In the genomic region with DNA sequence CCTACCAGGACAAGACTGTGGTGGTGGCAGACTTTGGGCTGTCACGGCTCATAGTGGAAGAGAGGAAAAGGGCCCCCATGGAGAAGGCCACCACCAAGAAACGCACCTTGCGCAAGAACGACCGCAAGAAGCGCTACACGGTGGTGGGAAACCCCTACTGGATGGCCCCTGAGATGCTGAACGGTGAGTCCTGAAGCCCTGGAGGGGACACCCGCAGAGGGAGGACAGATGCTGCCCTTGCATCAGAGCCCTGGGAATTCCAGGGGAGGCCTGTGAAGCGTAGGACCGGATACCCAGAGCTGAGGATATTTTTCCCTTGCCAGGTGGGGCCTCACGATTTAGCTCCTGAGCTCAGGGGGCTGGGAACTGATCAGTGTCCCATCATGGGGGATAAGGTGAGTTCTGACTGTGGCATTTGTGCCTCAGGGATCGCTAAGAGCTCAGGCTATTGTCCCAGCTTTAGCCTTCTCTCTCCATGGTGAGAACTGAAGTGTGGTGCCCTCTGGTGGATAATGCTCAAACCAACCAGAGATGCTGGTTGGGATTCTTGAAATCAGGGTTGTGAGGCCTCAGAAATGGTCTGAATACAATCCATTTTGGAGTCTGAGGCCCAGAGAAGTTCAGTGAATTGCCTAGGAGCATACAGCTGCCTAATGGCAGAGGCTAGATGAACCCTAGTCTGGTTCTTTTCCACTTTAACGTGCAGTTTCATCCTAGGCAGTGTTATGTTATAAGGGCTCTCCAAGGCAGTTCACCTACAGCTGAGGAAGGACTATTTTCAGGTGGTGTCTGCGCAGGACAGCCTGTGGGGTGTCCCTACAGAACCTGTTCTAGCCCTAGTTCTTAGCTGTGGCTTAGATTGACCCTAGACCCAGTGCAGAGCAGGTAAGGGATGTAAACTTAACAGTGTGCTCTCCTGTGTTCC, we compare ENCODE assay signal across 8 cellular contexts. TPM values are rescaled to one million over a fixed set of nuclear protein-coding genes. Genes with fewer than 3 reads are reported as not detected.
DNase-seq lines count a peak whose midpoint lies in the region; ATAC-seq and FAIRE-seq lines count a peak whose summit lies in the region.

No MANE protein-coding gene starts in this region.

- ATAC-seq in naive thymus-derived CD8-positive, alpha-beta T cell = peak; percentile 65 to 66
- ATAC-seq in HG02763 (IDR thresholded peaks at IDR 0.05; ENCODE audit: unreplicated experiment) (no peak), HG02884 (IDR thresholded peaks at IDR 0.05; ENCODE audit: unreplicated experiment) (no peak)

- peaks cover 0 to 28% (median 5%) of the 10 kb centered on the region in 3 donors for H3K36me3 Mint-ChIP-seq in naive thymus-derived CD8-positive, alpha-beta T cell

- POLR2A ChIA-PET in naive thymus-derived CD8-positive, alpha-beta T cell (lab: Charles Lee) = interaction anchor here (0.7 to 22.1 kb wide), 15 partner anchors 9 to 637 kb away, joined by 3 to 1498 read pairs (median 4); a partner anchor contains a TSS

- H3K4me1 Mint-ChIP-seq in naive thymus-derived CD8-positive, alpha-beta T cell = peaks cover 42 to 82% (median 73%) of the 10 kb centered on the region in 4 donors

- peak overlapping the region; percentile 89 to 97 (median 94) for H3K27ac Mint-ChIP-seq in naive thymus-derived CD8-positive, alpha-beta T cell

- FAIRE-seq in GM19239 (lab: Jason Lieb, UNC) = peak; percentile 89

- DNase-seq in AG20443 (ENCODE audit: low spot score) (peak; percentile 80), GM19239 (ENCODE audit: insufficient read length, low spot score) (peak; percentile 60), NCI-H460 (ENCODE audit: extremely low read depth, low read depth) (peak; percentile 47), activated T-cell treated with anti-CD3 and anti-CD28 coated beads for 4 hours (peak; percentile 51), fibroblast of gingiva (ENCODE audit: low read depth) (peak; percentile 42)
- DNase-seq in naive thymus-derived CD8-positive, alpha-beta T cell = peak in 7 of 10 donors; percentile 49 to 77 (median 53)

- no peaks in the 10 kb centered on the region for H3K27me3 Mint-ChIP-seq in naive thymus-derived CD8-positive, alpha-beta T cell

- no peaks in the 10 kb centered on the region for H3K9me3 Mint-ChIP-seq in naive thymus-derived CD8-positive, alpha-beta T cell

- peak overlapping the region in 8 of 10 donors; percentile 7 to 66 (median 24) for H3K4me3 Mint-ChIP-seq in naive thymus-derived CD8-positive, alpha-beta T cell

RNA-seq across cellular contexts. Expression of a gene that starts 19.5 kb away (rescaled TPM):
- 0.07 and 0.35 TPM in 2 replicates for total RNA-seq in NCI-H460 (2014; rRNA removed; shearing (Covaris generic))
- 0.46 and 0.56 TPM in 2 replicates for polyA plus RNA-seq in NCI-H460 (2014; cell fraction: nucleus; rRNA removed)
- total RNA-seq in naive thymus-derived CD8-positive, alpha-beta T cell = 100 to 1,000 TPM; 730 to 741 TPM
- 100 to 1,000 TPM; 530 to 963 (median 585) TPM for polyA plus RNA-seq in naive thymus-derived CD8-positive, alpha-beta T cell

Comparison
In these comparisons a context has a peak if more than half of its experiments do, and no peak if none do; other contexts are left out.
1. ATAC-seq: peak in naive thymus-derived CD8-positive, alpha-beta T cell (2 of 2); none in HG02763 (single experiment) and HG02884 (single experiment).
2. RNA of a gene that starts 19.5 kb away (total RNA-seq): 730 to 741 TPM in naive thymus-derived CD8-positive, alpha-beta T cell; 0.07 to 0.35 TPM in NCI-H460; every median in the first group is over 100 times any median in the second.
3. Peak in every context shown above with its lines, with median percentiles within 50 percentile points of each other: DNase-seq.